ENCODE assay signal across 30 cellular contexts in genomic region chr14:71538288-71538687, GRCh38.
DNase-seq lines count a peak whose midpoint lies in the region; ATAC-seq, FAIRE-seq and TF ChIP-seq lines count a peak whose summit lies in the region.
"Had no signal": no experiment of that assay in that cellular context is flagged by ENCODE, and none has a peak within 500 bp of the region (broad histone marks: within the 10 kb centered on the region; RNA-seq: fewer than 3 reads in every experiment).

No MANE protein-coding gene starts in this region.

- TF ChIP-seq CTCF in WTC11 (IDR thresholded peaks at IDR 0.05) (no peak), fibroblast of mammary gland (conservative IDR thresholded peaks at IDR 0.05; ENCODE audit: control insufficient read depth, insufficient read depth, low read depth, low read length) (peak; percentile 8)

- no peak for ATAC-seq in activated naive CD4-positive, alpha-beta T cell treated with anti-CD3 and anti-CD28 coated beads, Interleukin-2, amount 50 U/mL, for 72 hours
- ATAC-seq in WTC11 (no peak), GM21528 (IDR thresholded peaks at IDR 0.05; ENCODE audit: low FRiP score, unreplicated experiment) (no peak), HG02885 (IDR thresholded peaks at IDR 0.05; ENCODE audit: poor library complexity, unreplicated experiment) (no peak)
- no peak for ATAC-seq in stimulated activated naive B cell treated with anti-CD40 and anti-IgM and Interleukin-4, amounts not matched to agents 10 μg/mL and 1 μg/mL and 100 μg/mL, for 72 hours (replicated peaks)
- ATAC-seq: HCT116 had no signal

- CTCF ChIA-PET in WTC11 (lab: Charles Lee), result interaction anchor here (1.5 kb wide), 1 partner anchor 228 kb away, joined by 4 read pairs; no protein-coding TSS in a partner anchor

- H3K4me3 ChIP-seq in fibroblast of mammary gland (ENCODE audit: control insufficient read depth, low read depth, low read length), result no peak overlapping the region
- H3K4me3 ChIP-seq: colonic mucosa, esophagus squamous epithelium, lung, neural progenitor cell, prostate gland, uterus had no signal

- FAIRE-seq in GM12891 (lab: Jason Lieb, UNC), result no peak
- FAIRE-seq: A204.1, keratinocyte had no signal

- no peak for DNase-seq in activated naive CD4-positive, alpha-beta T cell treated with anti-CD3 and anti-CD28 coated beads, Interleukin-2, amount 50 U/mL, for 72 hours (ENCODE audit: low spot score in 2 of 2)
- no peak for DNase-seq in activated naive CD4-positive, alpha-beta T cell treated with Interleukin-2 at 50 U/mL for 16 hours
- DNase-seq in WTC11 (ENCODE audit: low spot score) (no peak), fibroblast of mammary gland (ENCODE audit: low read depth) (no peak), GM12891 (ENCODE audit: insufficient read length, low spot score) (no peak)
- DNase-seq in stimulated activated naive B cell treated with anti-CD40 and anti-IgM and Interleukin-4, amounts not matched to agents 10 μg/mL and 1 μg/mL and 100 μg/mL, for 72 hours, result no peak
- DNase-seq: activated CD4-positive, alpha-beta T cell treated with anti-CD3 and anti-CD28 coated beads, Interleukin-2, amount 50 U/mL, for 48 hours; activated CD4-positive, CD25-positive, alpha-beta regulatory T cell; activated CD8-positive, alpha-beta memory T cell treated with anti-CD3 and anti-CD28 coated beads, Interleukin-2, amount 50 U/mL, for 4 hours; colonic mucosa; esophagus squamous epithelium; KG1; MM.1S; NCI-H1417; NCI-H2081 treated with DMSO at 0.1 percent for 48 hours; NCI-H446; SHP77; substantia nigra; SW 1271; T1000; uterus had no signal

- no peaks in the 10 kb centered on the region for H3K36me3 Mint-ChIP-seq in activated naive CD4-positive, alpha-beta T cell treated with anti-CD3 and anti-CD28 coated beads, Interleukin-2, amount 50 U/mL, for 72 hours
- no peaks in the 10 kb centered on the region for H3K36me3 Mint-ChIP-seq in WTC11
- H3K36me3 Mint-ChIP-seq in stimulated activated naive B cell treated with anti-CD40 and anti-IgM and Interleukin-4, amounts not matched to agents 10 μg/mL and 1 μg/mL and 100 μg/mL, for 72 hours, result peaks cover 16 to 35% of the 10 kb centered on the region in 2 donors
- H3K36me3 Mint-ChIP-seq: brain, neural progenitor cell had no signal

- H3K27ac Mint-ChIP-seq in activated naive CD4-positive, alpha-beta T cell treated with anti-CD3 and anti-CD28 coated beads, Interleukin-2, amount 50 U/mL, for 72 hours, result peak overlapping the region; percentile 7 to 35
- 0 out of 2 replicates have a peak overlapping the region, but pooled peaks have one; percentile 52 for H3K27ac Mint-ChIP-seq in WTC11
- H3K27ac Mint-ChIP-seq in stimulated activated naive B cell treated with anti-CD40 and anti-IgM and Interleukin-4, amounts not matched to agents 10 μg/mL and 1 μg/mL and 100 μg/mL, for 72 hours, result peak overlapping the region; percentile 57
- H3K27ac Mint-ChIP-seq: neural progenitor cell had no signal

- peaks cover 54% of the 10 kb centered on the region for H3K4me1 Mint-ChIP-seq in WTC11
- H3K4me1 Mint-ChIP-seq in stimulated activated naive B cell treated with anti-CD40 and anti-IgM and Interleukin-4, amounts not matched to agents 10 μg/mL and 1 μg/mL and 100 μg/mL, for 72 hours, result peaks cover 44 to 63% of the 10 kb centered on the region in 2 donors

- H3K9me3 Mint-ChIP-seq in activated naive CD4-positive, alpha-beta T cell treated with anti-CD3 and anti-CD28 coated beads, Interleukin-2, amount 50 U/mL, for 72 hours, result no peaks in the 10 kb centered on the region
- no peaks in the 10 kb centered on the region for H3K9me3 Mint-ChIP-seq in WTC11
- H3K9me3 Mint-ChIP-seq in stimulated activated naive B cell treated with anti-CD40 and anti-IgM and Interleukin-4, amounts not matched to agents 10 μg/mL and 1 μg/mL and 100 μg/mL, for 72 hours, result no peaks in the 10 kb centered on the region
- H3K9me3 Mint-ChIP-seq: brain, neural progenitor cell had no signal

- no peak for TF ChIP-seq POLR2A in GM12891 (IDR thresholded peaks at IDR 0.05; ENCODE audit: low read depth, low read length)

- no peak overlapping the region for H3K4me3 Mint-ChIP-seq in WTC11
- no peak overlapping the region for H3K4me3 Mint-ChIP-seq in stimulated activated naive B cell treated with anti-CD40 and anti-IgM and Interleukin-4, amounts not matched to agents 10 μg/mL and 1 μg/mL and 100 μg/mL, for 72 hours
- H3K4me3 Mint-ChIP-seq: brain, neural progenitor cell had no signal

- POLR2A ChIA-PET in WTC11 (lab: Charles Lee), result interaction anchor here (0.6 kb wide), 2 partner anchors 26 to 215 kb away, joined by 3 to 5 read pairs; no protein-coding TSS in a partner anchor

- no peaks in the 10 kb centered on the region for H3K27me3 Mint-ChIP-seq in WTC11 (ENCODE audit: low read depth)
- H3K27me3 Mint-ChIP-seq in stimulated activated naive B cell treated with anti-CD40 and anti-IgM and Interleukin-4, amounts not matched to agents 10 μg/mL and 1 μg/mL and 100 μg/mL, for 72 hours, result no peaks in the 10 kb centered on the region
- H3K27me3 Mint-ChIP-seq: brain had no signal

TF ChIP-seq in WTC11, 78 proteins besides CTCF, POLR2A, EP300 and RAD21 (continues in another document):
- TF ChIP-seq, protein P1, sequence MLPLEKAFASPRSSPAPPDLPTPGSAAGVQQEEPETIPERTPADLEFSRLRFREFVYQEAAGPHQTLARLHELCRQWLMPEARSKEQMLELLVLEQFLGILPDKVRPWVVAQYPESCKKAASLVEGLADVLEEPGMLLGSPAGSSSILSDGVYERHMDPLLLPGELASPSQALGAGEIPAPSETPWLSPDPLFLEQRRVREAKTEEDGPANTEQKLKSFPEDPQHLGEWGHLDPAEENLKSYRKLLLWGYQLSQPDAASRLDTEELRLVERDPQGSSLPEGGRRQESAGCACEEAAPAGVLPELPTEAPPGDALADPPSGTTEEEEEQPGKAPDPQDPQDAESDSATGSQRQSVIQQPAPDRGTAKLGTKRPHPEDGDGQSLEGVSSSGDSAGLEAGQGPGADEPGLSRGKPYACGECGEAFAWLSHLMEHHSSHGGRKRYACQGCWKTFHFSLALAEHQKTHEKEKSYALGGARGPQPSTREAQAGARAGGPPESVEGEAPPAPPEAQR (CRISPR knock-in tag; IDR thresholded peaks at IDR 0.05), result no peak
- TF ChIP-seq NR2C2 (CRISPR knock-in tag; IDR thresholded peaks at IDR 0.05) (no peak), ATF1 (CRISPR knock-in tag; IDR thresholded peaks at IDR 0.05) (no peak), USF2 (CRISPR knock-in tag; IDR thresholded peaks at IDR 0.05) (no peak), HMGA2 (CRISPR knock-in tag; IDR thresholded peaks at IDR 0.05) (no peak), KAT7 (CRISPR knock-in tag; IDR thresholded peaks at IDR 0.05; ENCODE audit: borderline replicate concordance) (no peak), MYBL2 (CRISPR knock-in tag; IDR thresholded peaks at IDR 0.05) (no peak), NFATC4 (CRISPR knock-in tag; IDR thresholded peaks at IDR 0.05) (no peak), OVOL2 (CRISPR knock-in tag; IDR thresholded peaks at IDR 0.05; ENCODE audit: borderline replicate concordance) (no peak)
- TF ChIP-seq, protein P2, sequence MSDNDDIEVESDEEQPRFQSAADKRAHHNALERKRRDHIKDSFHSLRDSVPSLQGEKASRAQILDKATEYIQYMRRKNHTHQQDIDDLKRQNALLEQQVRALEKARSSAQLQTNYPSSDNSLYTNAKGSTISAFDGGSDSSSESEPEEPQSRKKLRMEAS (CRISPR knock-in tag; IDR thresholded peaks at IDR 0.05), result no peak

TF ChIP-seq in GM12891, 5 proteins besides CTCF, POLR2A, EP300 and RAD21:
- TF ChIP-seq TAF1 (IDR thresholded peaks at IDR 0.05; ENCODE audit: low read depth, low read length), result no peak
- no peak for TF ChIP-seq POLR2AphosphoS5 (IDR thresholded peaks at IDR 0.05; ENCODE audit: low read depth, low read length)
- TF ChIP-seq SPI1 (IDR thresholded peaks at IDR 0.05; ENCODE audit: low read depth, low read length), result no peak
- TF ChIP-seq PAX5 (IDR thresholded peaks at IDR 0.05; ENCODE audit: insufficient read depth, low read length, severe bottlenecking), result no peak
- no peak for TF ChIP-seq POU2F2 (IDR thresholded peaks at IDR 0.05; ENCODE audit: low read depth, low read length)
